In the genomic region with DNA sequence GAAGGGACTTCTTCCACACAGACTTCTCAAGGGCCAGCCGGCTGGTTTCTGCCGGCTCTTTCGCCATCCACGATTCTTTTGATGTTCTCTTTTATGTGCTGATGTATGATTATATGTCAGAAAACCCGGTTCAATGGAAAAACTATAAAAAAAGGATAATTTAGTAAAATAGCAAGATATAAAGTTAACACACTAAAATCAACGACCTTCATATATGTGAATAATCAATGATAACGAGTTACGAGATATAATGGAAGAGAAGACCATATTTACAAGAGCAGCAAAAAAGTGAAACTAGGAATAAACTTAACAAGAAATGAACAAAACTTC, we compare ENCODE assay signal across 8 cellular contexts. TPM values are rescaled to one million over a fixed set of nuclear protein-coding genes. Genes with fewer than 3 reads are reported as not detected.
DNase-seq lines count a peak whose midpoint lies in the region; ATAC-seq and TF ChIP-seq lines count a peak whose summit lies in the region.

No MANE protein-coding gene starts in this region.

- peak overlapping the region; percentile 72 for H3K27ac ChIP-seq in ectodermal cell (ENCODE audit: insufficient read depth, low read depth, low read length, poor library complexity, severe bottlenecking)

- WGBS in ectodermal cell, 2 experiments = 30% methylated on average over 7 of the region's 8 CpGs; no CpG with 5 or more reads in 1 of the 2 experiments

- H3K27me3 ChIP-seq in ectodermal cell (ENCODE audit: control insufficient read depth, insufficient read depth, low read length, poor library complexity, severe bottlenecking) = peaks cover 22% of the 10 kb centered on the region

- H3K4me1 ChIP-seq in ectodermal cell (ENCODE audit: control insufficient read depth, insufficient read depth, low read length) = peaks cover 9% of the 10 kb centered on the region

- peak overlapping the region; percentile 69 for H3K4me3 ChIP-seq in AG09309 (ENCODE audit: control insufficient read depth, low read depth, low read length)
- H3K4me3 ChIP-seq in NB4 (ENCODE audit: low read depth, low read length) = peak overlapping the region; percentile 93
- H3K4me3 ChIP-seq in ectodermal cell (ENCODE audit: insufficient read depth, low read depth, low read length) = peak overlapping the region; percentile 80

- peaks cover 20 to 44% of the 10 kb centered on the region in 2 donors for H3K27me3 Mint-ChIP-seq in natural killer cell (ENCODE audit: low read depth in 2 of 2)

- ATAC-seq in natural killer cell (no peak), HG03095 (IDR thresholded peaks at IDR 0.05; ENCODE audit: unreplicated experiment) (no peak), GM19463 (IDR thresholded peaks at IDR 0.05; ENCODE audit: unreplicated experiment) (no peak), HG03439 (IDR thresholded peaks at IDR 0.05; ENCODE audit: unreplicated experiment) (no peak)

- peak overlapping the region; percentile 80 to 89 for H3K27ac Mint-ChIP-seq in natural killer cell

- no peak for TF ChIP-seq POLR2A in NB4 (IDR thresholded peaks at IDR 0.05; ENCODE audit: extremely low read depth, insufficient read length)

- H3K9me3 ChIP-seq in ectodermal cell (ENCODE audit: control insufficient read depth, low read length) = no peaks in the 10 kb centered on the region

- H3K4me3 Mint-ChIP-seq in natural killer cell = peak overlapping the region; percentile 93

- intact Hi-C loops in natural killer cell (cut with micrococcal nuclease) = no loop called here

- peaks cover 7% of the 10 kb centered on the region for H3K36me3 ChIP-seq in ectodermal cell (ENCODE audit: control insufficient read depth, insufficient read depth, low read length)

- H3K36me3 Mint-ChIP-seq in natural killer cell = peaks cover 16% of the 10 kb centered on the region

- H3K9me3 Mint-ChIP-seq in natural killer cell = peaks cover 0 to 3% of the 10 kb centered on the region in 2 donors

- peaks cover 41 to 43% of the 10 kb centered on the region in 2 donors for H3K4me1 Mint-ChIP-seq in natural killer cell

- DNase-seq in AG09309 (ENCODE audit: low read depth) (no peak), NB4 (ENCODE audit: low read depth) (no peak), natural killer cell (no peak)
- no peak for DNase-seq in stimulated activated CD4-positive, alpha-beta T cell treated with anti-CD3 and anti-CD28 coated beads, Interleukin-2, amount 100 ng/mL, for 48 hours

- TF ChIP-seq CTCF in AG09309 (IDR thresholded peaks at IDR 0.05; ENCODE audit: control insufficient read depth, insufficient read depth, low read depth, low read length, missing control alignments) = no peak
- no peak for TF ChIP-seq CTCF in NB4 (IDR thresholded peaks at IDR 0.05; ENCODE audit: low read depth, low read length)
- TF ChIP-seq CTCF in natural killer cell (IDR thresholded peaks at IDR 0.05) = no peak

RNA-seq across cellular contexts. Expression of gene ZSCAN12, which starts 0.5 kb away (rescaled TPM):
- 12.3 TPM for polyA plus RNA-seq in ectodermal cell (2013, experiment 1 of 4)
- 13.3 TPM for polyA plus RNA-seq in ectodermal cell (2013, experiment 2 of 4)
- polyA plus RNA-seq in ectodermal cell (2013, experiment 3 of 4) = 11.2 TPM
- 12.1 TPM for polyA plus RNA-seq in ectodermal cell (2013, experiment 4 of 4)
- total RNA-seq in natural killer cell = 1 to 10 TPM; 3.5 to 4.9 (median 3.9) TPM

RNA-seq across cellular contexts. Expression of gene ZSCAN23, which starts 43.2 kb away (rescaled TPM):
- polyA plus RNA-seq in ectodermal cell (2013, experiment 1 of 4) = 15.4 TPM
- 16.3 TPM for polyA plus RNA-seq in ectodermal cell (2013, experiment 2 of 4)
- 9.7 TPM for polyA plus RNA-seq in ectodermal cell (2013, experiment 3 of 4)
- polyA plus RNA-seq in ectodermal cell (2013, experiment 4 of 4) = 12.5 TPM
- under 1 TPM in 2 of 3 donors, not detected in 1; 0.36 to 0.55 TPM for total RNA-seq in natural killer cell

RNA-seq across cellular contexts. Expression of gene ZKSCAN3, which starts 50.3 kb away (rescaled TPM):
- 8.4 TPM for polyA plus RNA-seq in ectodermal cell (2013, experiment 1 of 4)
- 8.9 TPM for polyA plus RNA-seq in ectodermal cell (2013, experiment 2 of 4)
- polyA plus RNA-seq in ectodermal cell (2013, experiment 3 of 4) = 6.2 TPM
- 7.1 TPM for polyA plus RNA-seq in ectodermal cell (2013, experiment 4 of 4)
- total RNA-seq in natural killer cell = 1 to 10 TPM; 3.1 to 6.0 (median 4.7) TPM
